In the genomic region with DNA sequence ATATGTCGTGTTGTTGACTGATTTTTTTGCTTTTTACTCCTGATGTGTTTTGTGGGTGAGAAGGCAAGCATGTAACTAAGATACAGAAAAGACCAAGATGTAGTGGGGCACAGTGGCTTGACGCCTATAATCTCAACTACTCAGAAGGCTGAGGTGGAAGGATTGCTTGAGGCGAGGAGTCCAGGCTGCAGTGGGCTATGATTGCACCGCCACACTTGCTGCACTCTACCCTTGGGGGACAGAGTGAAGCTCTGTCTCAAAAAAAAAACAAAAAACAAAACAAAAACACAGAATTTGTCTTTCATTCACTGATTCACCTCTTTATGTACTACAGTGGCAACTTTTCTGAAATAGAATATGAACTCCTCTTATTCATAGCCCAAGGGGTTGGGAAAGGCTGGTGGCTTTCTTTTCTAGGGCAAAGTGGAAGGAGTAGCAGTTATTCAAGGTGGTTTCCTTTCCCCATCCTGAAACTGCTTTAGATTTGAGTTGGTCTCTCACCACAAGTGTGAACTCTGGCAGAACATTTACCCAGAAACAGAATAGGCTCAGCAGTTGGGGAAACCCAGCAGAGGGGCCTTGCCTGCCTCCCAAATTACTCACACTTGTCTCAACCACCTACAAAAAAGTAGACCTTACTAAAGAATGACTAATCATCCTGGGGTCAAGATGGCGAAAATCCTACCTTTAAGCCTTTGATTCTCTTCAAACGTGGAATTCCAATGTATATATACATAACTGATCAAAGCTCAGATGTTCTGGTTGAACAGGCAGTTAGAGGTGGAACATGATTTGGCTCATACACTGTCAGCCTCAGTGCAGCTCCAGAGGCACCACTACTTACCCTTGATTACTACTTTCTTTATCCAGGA, we compare ENCODE assay signal across 8 cellular contexts. TPM values are rescaled to one million over a fixed set of nuclear protein-coding genes. Genes with fewer than 3 reads are reported as not detected.
DNase-seq lines count a peak whose midpoint lies in the region; ATAC-seq and TF ChIP-seq lines count a peak whose summit lies in the region.

No MANE protein-coding gene starts in this region.

- intact Hi-C loops in natural killer cell (cut with micrococcal nuclease): no loop called here

- H3K4me1 Mint-ChIP-seq in natural killer cell: peaks cover 63 to 69% of the 10 kb centered on the region in 2 donors

- H3K9me3 Mint-ChIP-seq in natural killer cell: no peaks in the 10 kb centered on the region

- H3K27ac Mint-ChIP-seq in natural killer cell: peak overlapping the region; percentile 81 to 90

- no peaks in the 10 kb centered on the region for H3K27me3 Mint-ChIP-seq in natural killer cell (ENCODE audit: low read depth in 2 of 2)

- ATAC-seq in GM19372 (IDR thresholded peaks at IDR 0.05; ENCODE audit: low read depth, unreplicated experiment) (peak; percentile 71), HG03175 (IDR thresholded peaks at IDR 0.05; ENCODE audit: unreplicated experiment) (peak; percentile 79), natural killer cell (peak; percentile 86 to 92 (median 88))

- H3K36me3 Mint-ChIP-seq in natural killer cell: no peaks in the 10 kb centered on the region

- peak in 2 of 3 experiments; percentile 31 to 42 for DNase-seq in activated CD8-positive, alpha-beta memory T cell treated with anti-CD3 and anti-CD28 coated beads for 48 hours (ENCODE audit: low read depth in 2 of 3, low spot score in 2 of 3)
- DNase-seq in natural killer cell (no peak), erythroblast (lab: John Stamatoyannopoulos, UW) (no peak), NCI-H524 (lab: John Stamatoyannopoulos, UW) (no peak), mucosa of gallbladder (ENCODE audit: low spot score) (no peak), retina (no peak)

- TF ChIP-seq POLR2A in erythroblast (IDR thresholded peaks at IDR 0.05; ENCODE audit: low read length): no peak

- TF ChIP-seq CTCF in natural killer cell (IDR thresholded peaks at IDR 0.05): no peak

- H3K4me3 Mint-ChIP-seq in natural killer cell: peak overlapping the region; percentile 50

RNA-seq across cellular contexts. Expression of a gene that starts 6.5 kb away (rescaled TPM):
- total RNA-seq in natural killer cell (100 to 1,000 TPM in 1 of 3 donors, 10 to 100 TPM in 2; 68.9 to 121 (median 76.1) TPM), mucosa of gallbladder (55.0 TPM)

Comparison
In these comparisons a context has a peak if more than half of its experiments do, and no peak if none do; other contexts are left out.
1. DNase-seq: peak in activated CD8-positive, alpha-beta memory T cell treated with anti-CD3 and anti-CD28 coated beads for 48 hours (2 of 3); none in natural killer cell (single experiment), erythroblast (0 of 2), NCI-H524 (0 of 2), mucosa of gallbladder (single experiment) and retina (single experiment).
2. Peak in every context shown above with its lines, with median percentiles within 50 percentile points of each other: ATAC-seq.